Comparison of ENCODE assay signal across 9 cellular contexts in genomic region chr9:4491621-4491975, GRCh38. TPM values are rescaled to one million over a fixed set of nuclear protein-coding genes. Genes with fewer than 3 reads are reported as not detected.
A peak's percentile ranks its signal among the peaks of the same experiment; 100 is the strongest.
DNase-seq lines count a peak whose midpoint lies in the region; ATAC-seq and TF ChIP-seq lines count a peak whose summit lies in the region.
"Had no signal": no experiment of that assay in that cellular context is flagged by ENCODE, and none has a peak within 500 bp of the region (broad histone marks: within the 10 kb centered on the region; RNA-seq: fewer than 3 reads in every experiment).

No MANE protein-coding gene starts in this region.

- BruUV-seq in Calu3 (replicated peaks; lab: Mats Ljungman, UMichigan) = TSS peak; percentile 22

- peak overlapping the region; percentile 86 for H3K4me3 Mint-ChIP-seq in Calu3 (ENCODE audit: low read depth, unreplicated experiment)
- peak overlapping the region; percentile 80 for H3K4me3 Mint-ChIP-seq in endodermal cell
- peak overlapping the region; percentile 91 for H3K4me3 Mint-ChIP-seq in nephron progenitor cell

- ATAC-seq in body of pancreas = no peak

- H3K27me3 Mint-ChIP-seq in Calu3 (ENCODE audit: unreplicated experiment) (no peaks in the 10 kb centered on the region), endodermal cell (ENCODE audit: insufficient read depth) (peaks cover 45% of the 10 kb centered on the region), nephron progenitor cell (ENCODE audit: low read depth, poor library complexity) (peaks cover 75% of the 10 kb centered on the region)

- intact Hi-C loops in Calu3 (cut with micrococcal nuclease; ENCODE audit: unreplicated experiment) = loop anchor here (1.0 to 10.0 kb wide), 2 partner anchors 9 to 53 kb away; no protein-coding TSS in a partner anchor
- intact Hi-C loops in body of pancreas (cut with DNase I) = no loop called here

- 0 to 1% methylated on average over 3 to 7 of the region's 7 CpGs for WGBS in endodermal cell (ENCODE audit: insufficient coverage in 1 of 2, insufficient read length in 1 of 2), 2 experiments
- WGBS in body of pancreas, 2 donors = 34% methylated on average over 5 to 7 of the region's 7 CpGs

- H3K36me3 ChIP-seq in endodermal cell (ENCODE audit: control insufficient read depth, insufficient read depth, low read length) = peaks cover 27% of the 10 kb centered on the region
- no peaks in the 10 kb centered on the region for H3K36me3 ChIP-seq in body of pancreas (replicated peaks in 1 of 2; ENCODE audit: insufficient read depth in 1 of 2, low read depth in 2 of 2)
- H3K36me3 ChIP-seq: tibial nerve had no signal

- CTCF ChIA-PET in Calu3 (lab: Charles Lee) (interaction anchor here (0.8 kb wide), 1 partner anchor 11 kb away, joined by 3 read pairs; no protein-coding TSS in a partner anchor), RWPE1 (lab: Yijun Ruan, JAX) (interaction anchor here (0.6 kb wide), 1 partner anchor 57 kb away, joined by 3 read pairs; no protein-coding TSS in a partner anchor)

- TF ChIP-seq CTCF in Calu3 (IDR thresholded peaks at IDR 0.05; ENCODE audit: unreplicated experiment) (no peak), LNCaP clone FGC (IDR thresholded peaks at IDR 0.05; ENCODE audit: control insufficient read depth, extremely low read depth, insufficient read depth) (no peak), endodermal cell (conservative IDR thresholded peaks at IDR 0.05) (no peak), nephron progenitor cell (IDR thresholded peaks at IDR 0.05) (no peak), RWPE1 (conservative IDR thresholded peaks at IDR 0.05; ENCODE audit: low read depth) (no peak), body of pancreas (IDR thresholded peaks at IDR 0.05) (no peak)

- POLR2A ChIA-PET in RWPE1 (lab: Yijun Ruan, JAX; ENCODE audit: low non-redundant PET) = no interaction called here

- peak overlapping the region; percentile 85 for H3K27ac Mint-ChIP-seq in Calu3 (ENCODE audit: unreplicated experiment)
- H3K27ac Mint-ChIP-seq in endodermal cell = peak overlapping the region; percentile 95
- H3K27ac Mint-ChIP-seq in nephron progenitor cell = no peak overlapping the region

- H3K4me3 ChIP-seq in LNCaP clone FGC (ENCODE audit: low read depth, low read length) = peak overlapping the region; percentile 64
- H3K4me3 ChIP-seq in endodermal cell (ENCODE audit: low read length) = peak overlapping the region; percentile 97
- H3K4me3 ChIP-seq in body of pancreas = no peak overlapping the region

- DNase-seq in Calu3 (peak; percentile 44), LNCaP clone FGC (ENCODE audit: low read depth) (no peak), endodermal cell (peak; percentile 94), nephron progenitor cell (no peak), RWPE1 (ENCODE audit: low spot score) (no peak), NCI-H345 (lab: John Stamatoyannopoulos, UW) (no peak), GF-D8 (lab: John Stamatoyannopoulos, UW) (no peak), body of pancreas (no peak)

- H3K27ac ChIP-seq in endodermal cell (ENCODE audit: low read depth, low read length) = peak overlapping the region; percentile 48
- no peak overlapping the region for H3K27ac ChIP-seq in RWPE1
- H3K27ac ChIP-seq in body of pancreas = peak overlapping the region in 2 of 4 donors; percentile 37 to 77

- H3K9ac ChIP-seq in endodermal cell (ENCODE audit: extremely low read depth, low read length, poor library complexity, severe bottlenecking) = peak overlapping the region; percentile 83

- H3K9me3 ChIP-seq in endodermal cell (ENCODE audit: control insufficient read depth, low read length) (no peaks in the 10 kb centered on the region), body of pancreas (no peaks in the 10 kb centered on the region)
- H3K9me3 ChIP-seq: tibial nerve had no signal

- H3K4me1 ChIP-seq in endodermal cell (ENCODE audit: control insufficient read depth, insufficient read depth, low read length) (peaks cover 10% of the 10 kb centered on the region), body of pancreas (peaks cover 26% of the 10 kb centered on the region)

- H3K4me1 Mint-ChIP-seq in Calu3 (ENCODE audit: low read depth, unreplicated experiment) = peaks cover 41% of the 10 kb centered on the region
- peaks cover 26% of the 10 kb centered on the region for H3K4me1 Mint-ChIP-seq in endodermal cell
- peaks cover 24% of the 10 kb centered on the region for H3K4me1 Mint-ChIP-seq in nephron progenitor cell

- H3K36me3 Mint-ChIP-seq in Calu3 (ENCODE audit: insufficient read depth, unreplicated experiment) (peaks cover 62% of the 10 kb centered on the region), endodermal cell (ENCODE audit: low read depth) (no peaks in the 10 kb centered on the region), nephron progenitor cell (ENCODE audit: low read depth) (no peaks in the 10 kb centered on the region)

- H3K9me3 Mint-ChIP-seq in Calu3 (ENCODE audit: low read depth, unreplicated experiment) (no peaks in the 10 kb centered on the region), endodermal cell (no peaks in the 10 kb centered on the region), nephron progenitor cell (peaks cover 4% of the 10 kb centered on the region)

- no peak for TF ChIP-seq POLR2A in body of pancreas (IDR thresholded peaks at IDR 0.05)

- no peaks in the 10 kb centered on the region for H3K27me3 ChIP-seq in endodermal cell (ENCODE audit: control insufficient read depth, insufficient read depth, low read length, poor library complexity, severe bottlenecking)
- H3K27me3 ChIP-seq in body of pancreas = no peaks in the 10 kb centered on the region
- H3K27me3 ChIP-seq: tibial nerve had no signal

RNA-seq across cellular contexts. Expression of gene SLC1A1, which starts 1.3 kb away (rescaled TPM):
- total RNA-seq in Calu3 (2022) (71.6 and 81.4 TPM in 2 replicates), endodermal cell (10 to 100 TPM in 1 of 2 donors, 1 to 10 TPM in 1; 5.5 to 11.3 TPM), body of pancreas (1 to 10 TPM; 2.6 to 5.2 TPM)
- polyA plus RNA-seq in endodermal cell (2013, experiment 1 of 2) = 9.8 TPM
- polyA plus RNA-seq in endodermal cell (2013, experiment 2 of 2) = 10.8 TPM

Comparison
In these comparisons a context has a peak if more than half of its experiments do, and no peak if none do; other contexts are left out.
1. DNase-seq: peak in Calu3 (single experiment) and endodermal cell (single experiment); none in LNCaP clone FGC (single experiment), nephron progenitor cell (single experiment), RWPE1 (single experiment), NCI-H345 (single experiment), GF-D8 (single experiment) and body of pancreas (0 of 4).
2. H3K4me3 ChIP-seq: peak in LNCaP clone FGC (single experiment) and endodermal cell (single experiment); none in body of pancreas (0 of 2).
3. Peak in every context shown above with its lines, with median percentiles within 50 percentile points of each other: H3K4me3 Mint-ChIP-seq.